In the genomic region with DNA sequence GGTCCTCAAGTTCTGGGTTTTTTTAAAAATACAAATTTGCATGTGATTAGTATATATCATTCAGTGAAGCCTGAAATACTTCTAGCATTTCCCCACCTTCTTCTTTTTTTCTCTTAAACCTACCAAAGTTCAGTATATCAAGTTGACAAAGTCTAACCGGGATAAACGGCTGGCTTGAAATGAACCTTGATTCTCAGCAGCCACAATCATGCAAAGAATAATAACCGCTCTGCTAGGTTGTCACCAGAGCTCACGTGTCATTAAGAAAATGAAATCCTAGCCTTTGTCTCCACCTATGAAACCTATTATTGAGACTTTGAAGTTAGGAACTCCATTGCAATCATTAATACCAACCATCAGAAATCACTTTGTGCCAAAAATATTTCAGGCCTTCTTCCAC, we compare ENCODE assay signal across 18 cellular contexts.
DNase-seq lines count a peak whose midpoint lies in the region; ATAC-seq, FAIRE-seq and TF ChIP-seq lines count a peak whose summit lies in the region.
"Had no signal": no experiment of that assay in that cellular context is flagged by ENCODE, and none has a peak within 500 bp of the region (broad histone marks: within the 10 kb centered on the region; RNA-seq: fewer than 3 reads in every experiment).

No MANE protein-coding gene starts in this region.

- WGBS in small intestine, 3 donors = 10 to 61% (median 33%) methylated on average over 4 of the region's 4 CpGs

- no peak for DNase-seq in GM12892 (ENCODE audit: insufficient read length)
- DNase-seq in left lobe of liver (ENCODE audit: low spot score) = no peak
- DNase-seq in small intestine = peak; percentile 74
- no peak for DNase-seq in naive thymus-derived CD4-positive, alpha-beta T cell
- DNase-seq in HT-29 (ENCODE audit: low spot score) = no peak
- DNase-seq: ACHN; BE2C; C1 segment of cervical spinal cord; Caco-2; CD4-positive, alpha-beta T cell; H9 had no signal

- H3K4me3 Mint-ChIP-seq in naive thymus-derived CD4-positive, alpha-beta T cell = no peak overlapping the region
- H3K4me3 Mint-ChIP-seq: CD4-positive, alpha-beta T cell; H9 had no signal

- peaks cover 0 to 3% (median 0%) of the 10 kb centered on the region in 11 donors for H3K9me3 Mint-ChIP-seq in naive thymus-derived CD4-positive, alpha-beta T cell
- H3K9me3 Mint-ChIP-seq: CD4-positive, alpha-beta T cell; H9 had no signal

- ATAC-seq in left lobe of liver (peak; percentile 79), HG03378 (IDR thresholded peaks at IDR 0.05; ENCODE audit: unreplicated experiment) (no peak)
- no peak for ATAC-seq in naive thymus-derived CD4-positive, alpha-beta T cell

- H3K27me3 ChIP-seq in duodenal mucosa (ENCODE audit: control insufficient read depth in 1 of 2, insufficient read depth in 2 of 2, low read length in 2 of 2) (no peaks in the 10 kb centered on the region), small intestine (ENCODE audit: control insufficient read depth in 2 of 2, insufficient read depth in 2 of 2, low read length in 2 of 2) (no peaks in the 10 kb centered on the region)
- H3K27me3 ChIP-seq in naive thymus-derived CD4-positive, alpha-beta T cell (ENCODE audit: control insufficient read depth in 2 of 2, insufficient read depth in 2 of 2, low read length in 2 of 2) = no peaks in the 10 kb centered on the region
- H3K27me3 ChIP-seq: BE2C had no signal

- H3K4me1 ChIP-seq in duodenal mucosa (ENCODE audit: control insufficient read depth in 1 of 2, insufficient read depth in 2 of 2, low read length in 2 of 2) = peaks cover 7 to 19% of the 10 kb centered on the region in 2 donors
- H3K4me1 ChIP-seq in small intestine (ENCODE audit: control insufficient read depth in 2 of 2, insufficient read depth in 1 of 2, low read depth in 1 of 2, low read length in 1 of 2) = no peaks in the 10 kb centered on the region
- no peaks in the 10 kb centered on the region for H3K4me1 ChIP-seq in naive thymus-derived CD4-positive, alpha-beta T cell (ENCODE audit: control insufficient read depth in 2 of 2, insufficient read depth in 2 of 2, low read length in 2 of 2)
- H3K4me1 ChIP-seq: BE2C, Caco-2 had no signal

- intact Hi-C loops in naive thymus-derived CD4-positive, alpha-beta T cell (cut with micrococcal nuclease) = no loop called here

- no peak overlapping the region for H3K9ac ChIP-seq in duodenal mucosa (ENCODE audit: low read depth in 1 of 2, low read length in 2 of 2)

- H3K4me1 Mint-ChIP-seq in naive thymus-derived CD4-positive, alpha-beta T cell = peaks cover 0 to 16% (median 2%) of the 10 kb centered on the region in 7 donors

- no peaks in the 10 kb centered on the region for H3K36me3 ChIP-seq in duodenal mucosa (ENCODE audit: control insufficient read depth in 1 of 2, insufficient read depth in 2 of 2, low read length in 2 of 2)
- H3K36me3 ChIP-seq in small intestine (ENCODE audit: control insufficient read depth in 2 of 2, insufficient read depth in 2 of 2, low read length in 2 of 2) = no peaks in the 10 kb centered on the region
- no peaks in the 10 kb centered on the region for H3K36me3 ChIP-seq in naive thymus-derived CD4-positive, alpha-beta T cell (ENCODE audit: control insufficient read depth in 2 of 3, insufficient read depth in 3 of 3, low read length in 3 of 3)
- H3K36me3 ChIP-seq: BE2C had no signal

- H3K9me3 ChIP-seq in duodenal mucosa (ENCODE audit: control insufficient read depth in 1 of 2, low read length in 2 of 2) (no peaks in the 10 kb centered on the region), small intestine (ENCODE audit: control insufficient read depth, low read depth) (no peaks in the 10 kb centered on the region)
- no peaks in the 10 kb centered on the region for H3K9me3 ChIP-seq in naive thymus-derived CD4-positive, alpha-beta T cell (ENCODE audit: control insufficient read depth in 2 of 3, low read length in 3 of 3)
- H3K9me3 ChIP-seq: BE2C, Caco-2 had no signal

- POLR2A ChIA-PET in naive thymus-derived CD4-positive, alpha-beta T cell (lab: Charles Lee) = no interaction called here

- peaks cover 0 to 4% (median 0%) of the 10 kb centered on the region in 5 donors for H3K36me3 Mint-ChIP-seq in naive thymus-derived CD4-positive, alpha-beta T cell

- no peak overlapping the region for H3K27ac ChIP-seq in duodenal mucosa (ENCODE audit: low read depth, low read length)
- H3K27ac ChIP-seq in small intestine (ENCODE audit: low read depth in 1 of 2, low read length in 1 of 2) = no peak overlapping the region
- H3K27ac ChIP-seq in naive thymus-derived CD4-positive, alpha-beta T cell (ENCODE audit: low read depth, low read length) = no peak overlapping the region

- peak; percentile 21 for FAIRE-seq in GM12892 (lab: Jason Lieb, UNC)
- no peak for FAIRE-seq in small intestine (lab: Jason Lieb, UNC)
- FAIRE-seq: A204.1, D721Med, G401.6, GM19239, H1 had no signal

- H3K27me3 Mint-ChIP-seq in naive thymus-derived CD4-positive, alpha-beta T cell = no peaks in the 10 kb centered on the region
- H3K27me3 Mint-ChIP-seq: CD4-positive, alpha-beta T cell had no signal

- H3K27ac Mint-ChIP-seq in naive thymus-derived CD4-positive, alpha-beta T cell = no peak overlapping the region
- H3K27ac Mint-ChIP-seq: CD4-positive, alpha-beta T cell; H9 had no signal

- CTCF ChIA-PET in naive thymus-derived CD4-positive, alpha-beta T cell (lab: Charles Lee) = no interaction called here

- TF ChIP-seq POLR2A in GM12892 (IDR thresholded peaks at IDR 0.05; ENCODE audit: low read depth, low read length) = no peak

- H3K4me3 ChIP-seq in duodenal mucosa (ENCODE audit: low read depth in 1 of 2, low read length in 2 of 2) (peak overlapping the region; percentile 1 to 30), small intestine (ENCODE audit: low read depth in 1 of 2, low read length in 2 of 2) (no peak overlapping the region)
- H3K4me3 ChIP-seq in naive thymus-derived CD4-positive, alpha-beta T cell (ENCODE audit: low read length) = no peak overlapping the region

Comparison
In these comparisons a context has a peak if more than half of its experiments do, and no peak if none do; other contexts are left out.
1. H3K4me3 ChIP-seq: peak in duodenal mucosa (2 of 2); none in small intestine (0 of 2) and naive thymus-derived CD4-positive, alpha-beta T cell (single experiment).